Comparison of ENCODE assay signal across 1 cellular context in genomic region chr19:49019242-49019932, GRCh38.
TF ChIP-seq lines count a peak whose summit lies in the region.

No MANE protein-coding gene starts in this region.

TF ChIP-seq in IMR-90, 13 proteins besides CTCF, POLR2A, EP300 and RAD21 (continued from another document):
- TF ChIP-seq MAFK (IDR thresholded peaks at IDR 0.05; ENCODE audit: low read depth, low read length) (no peak), RFX5 (IDR thresholded peaks at IDR 0.05; ENCODE audit: low read depth, low read length) (no peak), ELK1 (IDR thresholded peaks at IDR 0.05; ENCODE audit: borderline replicate concordance, low read depth, low read length) (no peak), CHD1 (IDR thresholded peaks at IDR 0.05; ENCODE audit: low read depth, low read length) (no peak), USF2 (IDR thresholded peaks at IDR 0.05; ENCODE audit: low read depth, low read length) (no peak), SMC3 (IDR thresholded peaks at IDR 0.05; ENCODE audit: low read depth, low read length) (no peak), CEBPB (IDR thresholded peaks at IDR 0.05; ENCODE audit: low read depth, low read length) (no peak)
